ENCODE assay signal across 1 cellular context in genomic region chr10:86535057-86535882, GRCh38.
TF ChIP-seq lines count a peak whose summit lies in the region.

No MANE protein-coding gene starts in this region.

TF ChIP-seq in HepG2, 621 proteins besides CTCF, POLR2A, EP300 and RAD21 (continued from another document and continues in another):
- TF ChIP-seq, protein P1, sequence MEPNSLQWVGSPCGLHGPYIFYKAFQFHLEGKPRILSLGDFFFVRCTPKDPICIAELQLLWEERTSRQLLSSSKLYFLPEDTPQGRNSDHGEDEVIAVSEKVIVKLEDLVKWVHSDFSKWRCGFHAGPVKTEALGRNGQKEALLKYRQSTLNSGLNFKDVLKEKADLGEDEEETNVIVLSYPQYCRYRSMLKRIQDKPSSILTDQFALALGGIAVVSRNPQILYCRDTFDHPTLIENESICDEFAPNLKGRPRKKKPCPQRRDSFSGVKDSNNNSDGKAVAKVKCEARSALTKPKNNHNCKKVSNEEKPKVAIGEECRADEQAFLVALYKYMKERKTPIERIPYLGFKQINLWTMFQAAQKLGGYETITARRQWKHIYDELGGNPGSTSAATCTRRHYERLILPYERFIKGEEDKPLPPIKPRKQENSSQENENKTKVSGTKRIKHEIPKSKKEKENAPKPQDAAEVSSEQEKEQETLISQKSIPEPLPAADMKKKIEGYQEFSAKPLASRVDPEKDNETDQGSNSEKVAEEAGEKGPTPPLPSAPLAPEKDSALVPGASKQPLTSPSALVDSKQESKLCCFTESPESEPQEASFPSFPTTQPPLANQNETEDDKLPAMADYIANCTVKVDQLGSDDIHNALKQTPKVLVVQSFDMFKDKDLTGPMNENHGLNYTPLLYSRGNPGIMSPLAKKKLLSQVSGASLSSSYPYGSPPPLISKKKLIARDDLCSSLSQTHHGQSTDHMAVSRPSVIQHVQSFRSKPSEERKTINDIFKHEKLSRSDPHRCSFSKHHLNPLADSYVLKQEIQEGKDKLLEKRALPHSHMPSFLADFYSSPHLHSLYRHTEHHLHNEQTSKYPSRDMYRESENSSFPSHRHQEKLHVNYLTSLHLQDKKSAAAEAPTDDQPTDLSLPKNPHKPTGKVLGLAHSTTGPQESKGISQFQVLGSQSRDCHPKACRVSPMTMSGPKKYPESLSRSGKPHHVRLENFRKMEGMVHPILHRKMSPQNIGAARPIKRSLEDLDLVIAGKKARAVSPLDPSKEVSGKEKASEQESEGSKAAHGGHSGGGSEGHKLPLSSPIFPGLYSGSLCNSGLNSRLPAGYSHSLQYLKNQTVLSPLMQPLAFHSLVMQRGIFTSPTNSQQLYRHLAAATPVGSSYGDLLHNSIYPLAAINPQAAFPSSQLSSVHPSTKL (CRISPR knock-in tag; IDR thresholded peaks at IDR 0.05), result peak; percentile 47
- TF ChIP-seq SOX5 (CRISPR knock-in tag; IDR thresholded peaks at IDR 0.05; ENCODE audit: borderline replicate concordance), result peak; percentile 25; the same call in 1 of the 2 replicates
- no peak for TF ChIP-seq LCORL (IDR thresholded peaks at IDR 0.05)
- peak; percentile 62; the same call in 1 of the 2 replicates for TF ChIP-seq LCORL (CRISPR knock-in tag; IDR thresholded peaks at IDR 0.05)
- no peak for TF ChIP-seq SIX4 (CRISPR knock-in tag; IDR thresholded peaks at IDR 0.05)
- peak; percentile 74; the same call in 1 of the 2 replicates for TF ChIP-seq ZSCAN21 (CRISPR knock-in tag; IDR thresholded peaks at IDR 0.05; ENCODE audit: borderline replicate concordance)
- TF ChIP-seq ZNF879 (CRISPR knock-in tag; IDR thresholded peaks at IDR 0.05), result no peak
- TF ChIP-seq RNF219 (CRISPR knock-in tag; IDR thresholded peaks at IDR 0.05), result no peak
- TF ChIP-seq E2F5 (CRISPR knock-in tag; conservative IDR thresholded peaks at IDR 0.05), result no peak
- TF ChIP-seq SKIL (CRISPR knock-in tag; IDR thresholded peaks at IDR 0.05; ENCODE audit: borderline replicate concordance), result no peak
- TF ChIP-seq ZNF703 (CRISPR knock-in tag; IDR thresholded peaks at IDR 0.05; ENCODE audit: borderline replicate concordance), result no peak
- TF ChIP-seq KLF9 (CRISPR knock-in tag; IDR thresholded peaks at IDR 0.05; ENCODE audit: low read depth), result no peak
- no peak; the same call in 1 of the 2 replicates for TF ChIP-seq POLR2G (IDR thresholded peaks at IDR 0.05; ENCODE audit: low read depth, low read length)
- TF ChIP-seq XRCC5 (optimal IDR thresholded peaks at IDR 0.05; ENCODE audit: low read length), result peak; percentile 34
- TF ChIP-seq ZNF704 (CRISPR knock-in tag; IDR thresholded peaks at IDR 0.05; ENCODE audit: borderline replicate concordance), result no peak
- TF ChIP-seq, protein P2, sequence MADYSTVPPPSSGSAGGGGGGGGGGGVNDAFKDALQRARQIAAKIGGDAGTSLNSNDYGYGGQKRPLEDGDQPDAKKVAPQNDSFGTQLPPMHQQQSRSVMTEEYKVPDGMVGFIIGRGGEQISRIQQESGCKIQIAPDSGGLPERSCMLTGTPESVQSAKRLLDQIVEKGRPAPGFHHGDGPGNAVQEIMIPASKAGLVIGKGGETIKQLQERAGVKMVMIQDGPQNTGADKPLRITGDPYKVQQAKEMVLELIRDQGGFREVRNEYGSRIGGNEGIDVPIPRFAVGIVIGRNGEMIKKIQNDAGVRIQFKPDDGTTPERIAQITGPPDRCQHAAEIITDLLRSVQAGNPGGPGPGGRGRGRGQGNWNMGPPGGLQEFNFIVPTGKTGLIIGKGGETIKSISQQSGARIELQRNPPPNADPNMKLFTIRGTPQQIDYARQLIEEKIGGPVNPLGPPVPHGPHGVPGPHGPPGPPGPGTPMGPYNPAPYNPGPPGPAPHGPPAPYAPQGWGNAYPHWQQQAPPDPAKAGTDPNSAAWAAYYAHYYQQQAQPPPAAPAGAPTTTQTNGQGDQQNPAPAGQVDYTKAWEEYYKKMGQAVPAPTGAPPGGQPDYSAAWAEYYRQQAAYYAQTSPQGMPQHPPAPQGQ (CRISPR knock-in tag; IDR thresholded peaks at IDR 0.05; ENCODE audit: borderline replicate concordance), result no peak
- TF ChIP-seq ELK4 (CRISPR knock-in tag; IDR thresholded peaks at IDR 0.05; ENCODE audit: borderline replicate concordance), result no peak
- no peak for TF ChIP-seq SNAPC4 (CRISPR knock-in tag; IDR thresholded peaks at IDR 0.05)
- no peak for TF ChIP-seq PLSCR1 (CRISPR knock-in tag; IDR thresholded peaks at IDR 0.05; ENCODE audit: borderline replicate concordance)
- TF ChIP-seq HOXD1 (CRISPR knock-in tag; IDR thresholded peaks at IDR 0.05), result no peak
- no peak for TF ChIP-seq ZNF839 (CRISPR knock-in tag; IDR thresholded peaks at IDR 0.05; ENCODE audit: borderline replicate concordance)
- TF ChIP-seq EHMT2 (IDR thresholded peaks at IDR 0.05; ENCODE audit: borderline replicate concordance, low read depth, low read length), result no peak
- no peak for TF ChIP-seq AKAP8 (CRISPR knock-in tag; IDR thresholded peaks at IDR 0.05)
- no peak for TF ChIP-seq SRSF1 (optimal IDR thresholded peaks at IDR 0.05; ENCODE audit: low read depth, low read length)
- TF ChIP-seq, protein P3, sequence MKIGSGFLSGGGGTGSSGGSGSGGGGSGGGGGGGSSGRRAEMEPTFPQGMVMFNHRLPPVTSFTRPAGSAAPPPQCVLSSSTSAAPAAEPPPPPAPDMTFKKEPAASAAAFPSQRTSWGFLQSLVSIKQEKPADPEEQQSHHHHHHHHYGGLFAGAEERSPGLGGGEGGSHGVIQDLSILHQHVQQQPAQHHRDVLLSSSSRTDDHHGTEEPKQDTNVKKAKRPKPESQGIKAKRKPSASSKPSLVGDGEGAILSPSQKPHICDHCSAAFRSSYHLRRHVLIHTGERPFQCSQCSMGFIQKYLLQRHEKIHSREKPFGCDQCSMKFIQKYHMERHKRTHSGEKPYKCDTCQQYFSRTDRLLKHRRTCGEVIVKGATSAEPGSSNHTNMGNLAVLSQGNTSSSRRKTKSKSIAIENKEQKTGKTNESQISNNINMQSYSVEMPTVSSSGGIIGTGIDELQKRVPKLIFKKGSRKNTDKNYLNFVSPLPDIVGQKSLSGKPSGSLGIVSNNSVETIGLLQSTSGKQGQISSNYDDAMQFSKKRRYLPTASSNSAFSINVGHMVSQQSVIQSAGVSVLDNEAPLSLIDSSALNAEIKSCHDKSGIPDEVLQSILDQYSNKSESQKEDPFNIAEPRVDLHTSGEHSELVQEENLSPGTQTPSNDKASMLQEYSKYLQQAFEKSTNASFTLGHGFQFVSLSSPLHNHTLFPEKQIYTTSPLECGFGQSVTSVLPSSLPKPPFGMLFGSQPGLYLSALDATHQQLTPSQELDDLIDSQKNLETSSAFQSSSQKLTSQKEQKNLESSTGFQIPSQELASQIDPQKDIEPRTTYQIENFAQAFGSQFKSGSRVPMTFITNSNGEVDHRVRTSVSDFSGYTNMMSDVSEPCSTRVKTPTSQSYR (CRISPR knock-in tag; IDR thresholded peaks at IDR 0.05; ENCODE audit: borderline replicate concordance), result peak; percentile 81; the same call in 1 of the 2 replicates
